ENCODE assay signal across 1 cellular context in the genomic region with DNA sequence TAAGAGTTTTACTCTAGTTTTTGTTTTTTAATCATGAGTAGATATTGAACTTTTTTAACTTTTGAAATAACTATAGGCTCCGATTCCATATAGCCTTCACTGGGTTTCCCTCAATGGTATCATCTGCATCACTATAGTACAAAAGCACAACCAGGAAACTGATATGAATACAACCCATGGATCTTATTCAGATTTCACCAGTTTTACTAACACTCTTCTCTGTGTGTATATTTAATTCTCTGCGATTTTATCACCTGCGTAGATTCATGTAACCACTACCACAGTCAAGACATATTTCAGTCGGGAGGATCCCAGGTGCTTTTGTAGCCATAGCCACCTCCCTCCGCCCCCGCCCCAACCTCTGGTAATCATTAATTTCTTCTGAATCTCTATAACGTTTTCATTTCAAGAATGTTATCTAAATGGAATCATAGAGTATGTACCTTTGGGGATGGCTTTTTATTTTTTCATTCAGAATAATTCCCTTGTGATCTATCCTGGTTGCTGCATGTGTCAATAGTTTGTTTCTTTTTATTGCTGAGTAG.
TF ChIP-seq lines count a peak whose summit lies in the region.

No MANE protein-coding gene starts in this region.

TF ChIP-seq in HEK293T, 16 proteins besides CTCF, POLR2A, EP300 and RAD21 (continued from another document):
- no peak for TF ChIP-seq ELF4 (IDR thresholded peaks at IDR 0.05)
- TF ChIP-seq HDGF (IDR thresholded peaks at IDR 0.05; ENCODE audit: borderline replicate concordance): no peak
- TF ChIP-seq NFRKB (IDR thresholded peaks at IDR 0.05): no peak
- TF ChIP-seq BHLHE40 (IDR thresholded peaks at IDR 0.05; ENCODE audit: borderline replicate concordance): no peak
- no peak for TF ChIP-seq SP1 (IDR thresholded peaks at IDR 0.05)
- TF ChIP-seq SUZ12 (IDR thresholded peaks at IDR 0.05): no peak
- no peak for TF ChIP-seq PKNOX1 (IDR thresholded peaks at IDR 0.05)
- TF ChIP-seq FOXA1 (IDR thresholded peaks at IDR 0.05): no peak
- no peak for TF ChIP-seq FOXM1 (IDR thresholded peaks at IDR 0.05; ENCODE audit: borderline replicate concordance)
- TF ChIP-seq FOXK2 (IDR thresholded peaks at IDR 0.05): no peak
- no peak for TF ChIP-seq CTBP1 (IDR thresholded peaks at IDR 0.05; ENCODE audit: borderline replicate concordance)
- TF ChIP-seq LEF1 (IDR thresholded peaks at IDR 0.05; ENCODE audit: borderline replicate concordance): no peak
